Comparison of ENCODE assay signal across 10 cellular contexts in the genomic region with DNA sequence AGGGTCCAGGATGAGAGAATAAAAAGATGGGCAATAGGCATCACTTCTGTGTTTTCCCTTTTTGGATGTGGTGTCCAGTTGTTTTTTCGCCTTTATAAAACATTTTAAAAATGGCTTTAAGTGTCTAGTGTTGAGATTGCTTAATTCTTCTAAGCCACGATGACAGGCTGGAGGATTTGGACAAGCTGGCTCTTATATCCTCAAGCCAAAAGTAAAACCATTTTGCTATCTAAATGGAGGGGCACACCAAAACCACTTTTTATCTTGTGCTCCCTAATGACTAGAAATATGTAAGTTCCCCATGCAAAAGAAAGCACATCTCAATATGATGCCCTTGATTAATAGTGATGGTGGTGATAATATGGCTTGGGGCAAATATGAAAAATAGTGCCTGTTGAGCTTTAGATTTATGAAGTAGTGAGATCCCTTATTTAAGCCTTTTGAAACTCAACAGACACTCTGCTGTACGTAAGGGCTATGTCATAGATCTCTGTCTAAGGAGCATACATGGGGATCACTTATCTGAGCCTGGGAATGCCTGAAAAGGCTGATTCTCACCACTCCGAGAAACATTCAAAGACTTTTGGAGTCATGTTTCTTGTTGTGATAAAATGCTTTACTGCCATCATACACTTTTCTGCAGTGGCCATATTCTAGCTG.
"Had no signal": no experiment of that assay in that cellular context is flagged by ENCODE, and none has a peak within 500 bp of the region (broad histone marks: within the 10 kb centered on the region; RNA-seq: fewer than 3 reads in every experiment).

No MANE protein-coding gene starts in this region.

- H3K36me3 ChIP-seq: ascending aorta, suprapubic skin had no signal

- H3K9me3 ChIP-seq: ascending aorta, suprapubic skin had no signal

- H3K27me3 ChIP-seq: ascending aorta, suprapubic skin had no signal

- DNase-seq: activated CD4-positive, alpha-beta memory T cell treated with anti-CD3 and anti-CD28 coated beads, Interleukin-2, amount 10 ng/mL, durations not matched to agents 7 days and 5 days; activated CD4-positive, alpha-beta T cell treated with anti-CD3 and anti-CD28 coated beads for 36 hours; activated T-cell treated with anti-CD3 and anti-CD28 coated beads, Interleukin-2, amount 50 U/mL, for 72 hours; mammary epithelial cell; stimulated activated CD4-positive, alpha-beta T cell treated with anti-CD3 and anti-CD28 coated beads, Interleukin-4, amount 100 ng/mL, for 1 hour; stimulated activated CD8-positive, alpha-beta memory T cell treated with anti-CD3 and anti-CD28 coated beads, Interleukin-4, amount 100 ng/mL, for 48 hours; stimulated activated naive CD8-positive, alpha-beta T cell treated with anti-CD3 and anti-CD28 coated beads, Interleukin-15, Interleukin-2, amounts not matched to agents 100 U/mL and 50 U/mL, for 24 hours had no signal

- ATAC-seq: activated CD4-positive, alpha-beta T cell treated with anti-CD3 and anti-CD28 coated beads for 36 hours; activated T-cell treated with anti-CD3 and anti-CD28 coated beads, Interleukin-2, amount 50 U/mL, for 72 hours; esophagus mucosa; stimulated activated naive CD8-positive, alpha-beta T cell treated with anti-CD3 and anti-CD28 coated beads, Interleukin-15, Interleukin-2, amounts not matched to agents 100 U/mL and 50 U/mL, for 24 hours had no signal

- H3K27ac ChIP-seq: ascending aorta, suprapubic skin had no signal

- H3K4me3 ChIP-seq: ascending aorta, suprapubic skin had no signal
